Comparison of ENCODE assay signal across 12 cellular contexts in the genomic region with DNA sequence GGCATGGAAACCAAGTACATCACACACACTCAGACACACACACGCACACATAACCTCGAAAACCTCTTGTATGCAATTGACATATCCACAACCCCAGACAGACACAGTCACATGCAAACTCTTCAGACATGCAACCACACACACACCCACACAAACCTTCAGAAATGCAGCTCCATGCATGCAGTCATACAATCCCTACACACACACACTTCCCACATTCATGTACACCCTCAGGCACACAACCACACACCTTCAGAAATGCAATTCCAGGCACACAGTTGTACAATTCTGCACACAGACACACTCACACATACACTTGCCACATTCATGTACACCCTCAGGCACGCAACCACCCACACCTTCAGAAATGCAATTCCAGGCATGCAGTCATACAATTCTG. TPM values are rescaled to one million over a fixed set of nuclear protein-coding genes. Genes with fewer than 3 reads are reported as not detected.
"Had no signal": no experiment of that assay in that cellular context is flagged by ENCODE, and none has a peak within 500 bp of the region (broad histone marks: within the 10 kb centered on the region; RNA-seq: fewer than 3 reads in every experiment).

No MANE protein-coding gene starts in this region.

- DNase-seq: activated CD4-positive, alpha-beta T cell treated with anti-CD3 and anti-CD28 coated beads, Interleukin-2, amount 50 U/mL, for 4 hours; activated effector memory CD4-positive, alpha-beta T cell treated with Interleukin-2 at 50 U/mL for 16 hours; activated T-cell treated with anti-CD3 and anti-CD28 coated beads, Interleukin-2, amount 50 U/mL, for 24 hours; left lung; T-helper 17 cell; thyroid gland had no signal

- H3K9me3 ChIP-seq: breast epithelium, left lung, thyroid gland had no signal

- H3K9me3 Mint-ChIP-seq: activated naive CD4-positive, alpha-beta T cell treated with anti-CD3 and anti-CD28 coated beads, Interleukin-2, amount 50 U/mL, for 72 hours; activated T-cell treated with anti-CD3 and anti-CD28 coated beads, Interleukin-2, amount 50 U/mL, for 24 hours; memory B cell had no signal

- H3K4me1 Mint-ChIP-seq: endodermal cell had no signal

- H3K4me1 ChIP-seq: breast epithelium, left lung, thyroid gland had no signal

- H3K27ac ChIP-seq: breast epithelium, left lung, thyroid gland had no signal

- H3K27me3 ChIP-seq: thyroid gland had no signal

- H3K36me3 Mint-ChIP-seq: memory B cell had no signal

- H3K4me3 ChIP-seq: left lung, thyroid gland had no signal

- ATAC-seq: activated naive CD4-positive, alpha-beta T cell treated with anti-CD3 and anti-CD28 coated beads, Interleukin-2, amount 50 U/mL, for 72 hours; left lung; T-helper 17 cell had no signal

- H3K4me3 Mint-ChIP-seq: T-helper 17 cell had no signal

- H3K27ac Mint-ChIP-seq: activated naive CD4-positive, alpha-beta T cell treated with anti-CD3 and anti-CD28 coated beads, Interleukin-2, amount 50 U/mL, for 72 hours; activated T-cell treated with anti-CD3 and anti-CD28 coated beads, Interleukin-2, amount 50 U/mL, for 24 hours; endodermal cell; memory B cell; T-helper 17 cell had no signal

- H3K36me3 ChIP-seq: breast epithelium, left lung, thyroid gland had no signal

RNA-seq across cellular contexts. Expression of gene OR7C2, which starts 37.1 kb away (rescaled TPM):
- polyA plus RNA-seq: esophagus, keratinocyte had no signal
